In the genomic region with DNA sequence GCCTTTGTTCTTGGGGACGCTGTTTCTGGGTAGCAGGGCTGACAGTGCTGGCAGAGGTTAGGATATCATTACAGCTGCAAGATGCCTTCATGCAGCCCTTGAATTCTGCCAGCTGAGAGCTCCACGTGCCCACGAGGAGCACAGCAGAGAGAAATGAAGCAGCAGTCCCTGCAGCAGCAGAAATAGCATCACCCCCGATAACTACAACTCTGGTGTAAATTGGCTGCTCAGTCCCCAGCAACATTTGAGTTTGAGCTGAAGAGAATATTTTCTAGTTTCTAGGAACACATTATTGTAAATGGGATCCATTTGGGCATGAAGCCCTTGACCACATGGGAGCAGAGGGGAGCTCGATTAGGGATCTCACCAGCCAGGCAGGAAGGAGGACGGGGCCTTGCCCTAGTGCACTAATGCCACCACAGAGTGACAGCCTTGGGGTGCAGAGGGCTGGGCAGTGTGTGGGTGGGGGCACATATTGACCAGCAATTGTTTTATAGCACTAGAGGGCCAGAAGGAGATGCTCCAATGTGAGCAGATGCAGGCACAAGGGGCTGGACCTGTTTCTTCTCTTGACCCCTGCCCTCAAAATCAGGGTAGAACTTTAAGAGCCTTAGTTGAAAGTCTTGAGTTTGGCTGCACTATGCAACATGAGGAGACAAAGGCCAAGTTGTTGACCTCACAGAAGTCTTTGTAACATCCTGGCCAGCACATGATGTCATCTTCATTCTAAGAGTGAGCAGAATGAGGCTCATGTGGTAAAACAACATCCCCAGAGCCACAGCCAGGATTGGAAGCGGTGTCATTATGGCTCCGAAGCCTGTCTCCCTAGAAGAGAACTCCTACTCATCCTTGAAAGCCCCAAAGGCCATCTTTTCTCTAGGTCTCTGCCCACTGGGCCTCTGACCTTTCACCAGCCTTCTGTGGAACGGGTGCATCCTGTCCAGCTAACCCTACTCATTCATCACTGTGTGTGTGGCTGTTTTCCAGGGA, we compare ENCODE assay signal across 19 cellular contexts. TPM values are rescaled to one million over a fixed set of nuclear protein-coding genes. Genes with fewer than 3 reads are reported as not detected.
"Had no signal": no experiment of that assay in that cellular context is flagged by ENCODE, and none has a peak within 500 bp of the region (broad histone marks: within the 10 kb centered on the region; RNA-seq: fewer than 3 reads in every experiment).

No MANE protein-coding gene starts in this region.

- H3K4me3 ChIP-seq: body of pancreas, colonic mucosa, gastrocnemius medialis, mucosa of descending colon, pancreas, thyroid gland had no signal

- ATAC-seq: activated CD8-positive, alpha-beta memory T cell treated with anti-CD3 and anti-CD28 coated beads, Interleukin-2, amount 10 ng/mL, durations not matched to agents 7 days and 5 days; activated T-helper 17 cell treated with anti-CD3 and anti-CD28 coated beads, Interleukin-2, amount 50 U/mL, for 72 hours; body of pancreas; gastrocnemius medialis; pancreas; T-helper 17 cell had no signal

- H3K27me3 ChIP-seq: body of pancreas, colonic mucosa, gastrocnemius medialis, pancreas, thyroid gland had no signal

- DNase-seq: activated CD4-positive, alpha-beta T cell treated with anti-CD3 and anti-CD28 coated beads for 1 hour; activated CD4-positive, alpha-beta T cell treated with anti-CD3 and anti-CD28 coated beads, Interleukin-2, amount 50 U/mL, for 48 hours; activated CD8-positive, alpha-beta memory T cell treated with anti-CD3 and anti-CD28 coated beads, Interleukin-2, amount 10 ng/mL, durations not matched to agents 7 days and 5 days; activated naive CD4-positive, alpha-beta T cell; activated naive CD8-positive, alpha-beta T cell treated with anti-CD3 and anti-CD28 coated beads, Interleukin-2, amount 10 ng/mL, durations not matched to agents 7 days and 5 days; activated T-cell treated with anti-CD3 and anti-CD28 coated beads, Interleukin-2, amount 50 U/mL, for 1 hour; body of pancreas; central memory CD4-positive, alpha-beta T cell; colonic mucosa; endodermal cell; gastrocnemius medialis; mucosa of descending colon; naive B cell; pancreas; stimulated activated naive CD4-positive, alpha-beta T cell; T-helper 17 cell; thyroid gland; WERI-Rb-1 had no signal

- H3K36me3 ChIP-seq: colonic mucosa, gastrocnemius medialis, pancreas, thyroid gland, WERI-Rb-1 had no signal

RNA-seq across cellular contexts. Expression of gene ADCY1, which starts 52.6 kb away (rescaled TPM):
- total RNA-seq: T-helper 17 cell had no signal
